2 cellular contexts compared by ENCODE assay signal in genomic region chr11:5161045-5161444, GRCh38. TPM values are rescaled to one million over a fixed set of nuclear protein-coding genes. Genes with fewer than 3 reads are reported as not detected.
"Had no signal": no experiment of that assay in that cellular context is flagged by ENCODE, and none has a peak within 500 bp of the region (broad histone marks: within the 10 kb centered on the region; RNA-seq: fewer than 3 reads in every experiment).

No MANE protein-coding gene starts in this region.

RNA-seq across cellular contexts. Expression of gene OR52A1, which starts 6.5 kb away (rescaled TPM):
- total RNA-seq: G401, GM12878 had no signal
- polyA plus RNA-seq: GM12878 had no signal

RNA-seq across cellular contexts. Expression of gene OR52A5, which starts 22.9 kb away (rescaled TPM):
- total RNA-seq: G401, GM12878 had no signal
- polyA plus RNA-seq: GM12878 had no signal

RNA-seq across cellular contexts. Expression of gene OR51V1, which starts 39.4 kb away (rescaled TPM):
- total RNA-seq: G401, GM12878 had no signal
- polyA plus RNA-seq: GM12878 had no signal
